In genomic region chr5:158955636-158956035, GRCh38 we compare ENCODE assay signal across 27 cellular contexts.
A peak's percentile ranks its signal among the peaks of the same experiment; 100 is the strongest.
DNase-seq lines count a peak whose midpoint lies in the region; ATAC-seq, FAIRE-seq and TF ChIP-seq lines count a peak whose summit lies in the region.
"Had no signal": no experiment of that assay in that cellular context is flagged by ENCODE, and none has a peak within 500 bp of the region (broad histone marks: within the 10 kb centered on the region; RNA-seq: fewer than 3 reads in every experiment).

No MANE protein-coding gene starts in this region.

- H3K9me3 Mint-ChIP-seq in memory B cell, result no peaks in the 10 kb centered on the region
- H3K9me3 Mint-ChIP-seq: CD8-positive, alpha-beta memory T cell; T-helper 1 cell treated with Interleukin-12 subunit alpha and Interleukin-12 subunit beta and Interleukin-4 antibody, amounts not matched to agents 30 μg/mL and 1 μg/mL, for 36 hours had no signal

- H4K20me1 ChIP-seq in OCI-LY3 (ENCODE audit: insufficient read depth, low read length), result no peaks in the 10 kb centered on the region

- H3K36me3 ChIP-seq in OCI-LY3 (replicated peaks; ENCODE audit: low read depth, low read length) (peaks cover 2% of the 10 kb centered on the region), pancreas (no peaks in the 10 kb centered on the region)
- H3K36me3 ChIP-seq: BE2C had no signal

- H3K9me3 ChIP-seq in OCI-LY3 (ENCODE audit: insufficient read depth, low read length) (no peaks in the 10 kb centered on the region; the same call in 1 of the 2 replicates), pancreas (no peaks in the 10 kb centered on the region)
- H3K9me3 ChIP-seq: A549, BE2C had no signal

- no peak overlapping the region for H3K4me3 ChIP-seq in OCI-LY3 (ENCODE audit: low read length)
- no peak overlapping the region for H3K4me3 ChIP-seq in pancreas
- H3K4me3 ChIP-seq: A549, SK-N-MC had no signal

- H3K4me1 ChIP-seq in OCI-LY3 (ENCODE audit: low read length), result peaks cover 89% of the 10 kb centered on the region
- no peaks in the 10 kb centered on the region for H3K4me1 ChIP-seq in pancreas
- H3K4me1 ChIP-seq: A549 had no signal

- TF ChIP-seq POLR2A in GM12892 (IDR thresholded peaks at IDR 0.05; ENCODE audit: low read depth, low read length), result no peak

- WGBS in pancreas, 2 donors, result 84 to 88% methylated on average over 4 of the region's 4 CpGs

- H3K4me3 Mint-ChIP-seq in memory B cell, result peak overlapping the region; percentile 24
- H3K4me3 Mint-ChIP-seq: CD14-positive monocyte; CD8-positive, alpha-beta memory T cell; T-helper 1 cell treated with Interleukin-12 subunit alpha and Interleukin-12 subunit beta and Interleukin-4 antibody, amounts not matched to agents 30 μg/mL and 1 μg/mL, for 36 hours had no signal

- DNase-seq in GM12892 (ENCODE audit: insufficient read length), result no peak
- DNase-seq in memory B cell (ENCODE audit: low spot score in 2 of 2), result no peak
- DNase-seq in pancreas, result no peak
- no peak for DNase-seq in NCI-H187 treated with DMSO at 0.1 percent for 48 hours (lab: John Stamatoyannopoulos, UW)
- DNase-seq in OCI-M1 (lab: John Stamatoyannopoulos, UW), result no peak
- DNase-seq: BE2C; Calu3; CD8-positive, alpha-beta memory T cell; DMS79 treated with DMSO at 0.1 percent for 48 hours; Kasumi-1; NCI-H1105; NCI-H1436 treated with DMSO at 0.1 percent for 48 hours; NCI-H1930; NCI-H446 treated with DMSO at 0.1 percent for 48 hours; NCI-H526; NCI-H82; NK-92 treated with Interleukin-12 subunit alpha and Interleukin-12 subunit beta, amount 100 ng/mL, for 24 hours; SIG-M5; SW 1271 had no signal

- intact Hi-C loops in pancreas (cut with DNase I), result no loop called here

- no peak overlapping the region for H2AFZ ChIP-seq in OCI-LY3 (ENCODE audit: low read depth, low read length)

- H3K9ac ChIP-seq in OCI-LY3 (ENCODE audit: low read length), result peak overlapping the region; percentile 37

- peaks cover 42% of the 10 kb centered on the region for H3K79me2 ChIP-seq in OCI-LY3 (ENCODE audit: low read length)

- FAIRE-seq in GM12892 (lab: Jason Lieb, UNC) (peak; percentile 61), pancreas (lab: Jason Lieb, UNC) (no peak)
- FAIRE-seq: A549, H54, RCC 7860 had no signal

- H3K36me3 Mint-ChIP-seq in memory B cell, result peaks cover 7% of the 10 kb centered on the region
- H3K36me3 Mint-ChIP-seq: CD14-positive monocyte; CD8-positive, alpha-beta memory T cell had no signal

- H3K4me1 Mint-ChIP-seq in memory B cell, result peaks cover 67% of the 10 kb centered on the region

- ATAC-seq in memory B cell (ENCODE audit: low read depth), result no peak
- no peak for ATAC-seq in HG03457 (IDR thresholded peaks at IDR 0.05; ENCODE audit: unreplicated experiment)
- no peak for ATAC-seq in pancreas
- ATAC-seq: A549 had no signal

- H3K27ac ChIP-seq in OCI-LY3 (ENCODE audit: low read length) (peak overlapping the region; percentile 99), pancreas (no peak overlapping the region)
- H3K27ac ChIP-seq: A549, SK-N-MC had no signal

- H3K27me3 ChIP-seq in OCI-LY3 (ENCODE audit: low read depth, low read length) (no peaks in the 10 kb centered on the region), pancreas (no peaks in the 10 kb centered on the region)
- H3K27me3 ChIP-seq: BE2C had no signal

- H3K27ac Mint-ChIP-seq in memory B cell, result peak overlapping the region; percentile 97
- H3K27ac Mint-ChIP-seq: CD14-positive monocyte; CD8-positive, alpha-beta memory T cell; T-helper 1 cell treated with Interleukin-12 subunit alpha and Interleukin-12 subunit beta and Interleukin-4 antibody, amounts not matched to agents 30 μg/mL and 1 μg/mL, for 36 hours had no signal

- no peaks in the 10 kb centered on the region for H3K27me3 Mint-ChIP-seq in memory B cell

- H3K4me2 ChIP-seq in OCI-LY3 (ENCODE audit: low read length), result peak overlapping the region; percentile 29
- H3K4me2 ChIP-seq: A549 had no signal

- TF ChIP-seq CTCF in OCI-LY3 (IDR thresholded peaks at IDR 0.05; ENCODE audit: low read depth, low read length), result no peak
- TF ChIP-seq CTCF in pancreas (IDR thresholded peaks at IDR 0.05), result no peak
